In genomic region chr3:34107669-34108068, GRCh38 we compare ENCODE assay signal across 12 cellular contexts.
DNase-seq lines count a peak whose midpoint lies in the region; ATAC-seq and TF ChIP-seq lines count a peak whose summit lies in the region.
"Had no signal": no experiment of that assay in that cellular context is flagged by ENCODE, and none has a peak within 500 bp of the region (broad histone marks: within the 10 kb centered on the region; RNA-seq: fewer than 3 reads in every experiment).

No MANE protein-coding gene starts in this region.

- no peaks in the 10 kb centered on the region for H3K27me3 ChIP-seq in BE2C

- TF ChIP-seq CTCF in GM12865 (IDR thresholded peaks at IDR 0.05; ENCODE audit: insufficient read depth, low read depth, low read length, missing control alignments) (no peak), BE2C (IDR thresholded peaks at IDR 0.05; ENCODE audit: low read depth, low read length) (no peak)

- no peak overlapping the region for H3K4me3 ChIP-seq in GM12865 (ENCODE audit: low read depth, low read length)
- H3K4me3 ChIP-seq in BE2C (ENCODE audit: low read depth, low read length): no peak overlapping the region
- H3K4me3 ChIP-seq: skin epidermis had no signal

- H3K4me1 ChIP-seq in BE2C: no peaks in the 10 kb centered on the region

- H3K36me3 ChIP-seq in BE2C: no peaks in the 10 kb centered on the region

- H3K9me3 ChIP-seq in BE2C: no peaks in the 10 kb centered on the region

- ATAC-seq in GM19372 (IDR thresholded peaks at IDR 0.05; ENCODE audit: low read depth, unreplicated experiment): peak; percentile 36
- ATAC-seq in HG02759 (IDR thresholded peaks at IDR 0.05; ENCODE audit: unreplicated experiment): peak; percentile 69
- ATAC-seq in HG03558 (IDR thresholded peaks at IDR 0.05; ENCODE audit: extremely low read depth, unreplicated experiment): peak; percentile 36

- DNase-seq in GM12865 (ENCODE audit: low read depth): peak; percentile 44
- no peak for DNase-seq in BE2C
- no peak for DNase-seq in DMS53 (lab: John Stamatoyannopoulos, UW)
- no peak for DNase-seq in activated naive CD4-positive, alpha-beta T cell (lab: John Stamatoyannopoulos, UW)
- no peak for DNase-seq in NCI-H774 (lab: John Stamatoyannopoulos, UW)
- DNase-seq: activated CD4-positive, alpha-beta memory T cell treated with anti-CD3 and anti-CD28 coated beads, Interleukin-2, amount 10 ng/mL, durations not matched to agents 7 days and 5 days; cortex of kidney; kidney had no signal
